Comparison of ENCODE assay signal across 15 cellular contexts in genomic region chr2:128638311-128638710, GRCh38.
A peak's percentile ranks its signal among the peaks of the same experiment; 100 is the strongest.
DNase-seq lines count a peak whose midpoint lies in the region; ATAC-seq, FAIRE-seq and TF ChIP-seq lines count a peak whose summit lies in the region.
"Had no signal": no experiment of that assay in that cellular context is flagged by ENCODE, and none has a peak within 500 bp of the region (broad histone marks: within the 10 kb centered on the region; RNA-seq: fewer than 3 reads in every experiment).

No MANE protein-coding gene starts in this region.

- in situ Hi-C loops in HAP-1 (cut with MboI; ENCODE audit: low sequenced_read_pairs), result no loop called here

- H3K9ac ChIP-seq in BLaER1 treated with 17β-estradiol and CSF1 and Interleukin-3, amounts not matched to agents 10 nM and 100 nM, result peak overlapping the region in 1 of 11 experiments; percentile 0; a peak in 2 of 22 replicates
- H3K9ac ChIP-seq in Loucy (ENCODE audit: low read depth, low read length, poor library complexity, severe bottlenecking), result peak overlapping the region; percentile 42
- no peak overlapping the region for H3K9ac ChIP-seq in colonic mucosa (ENCODE audit: low read depth in 2 of 2, low read length in 2 of 2)
- H3K9ac ChIP-seq: KMS-11 had no signal

- intact Hi-C loops in colonic mucosa (cut with DNase I), result no loop called here

- H3K36me3 ChIP-seq in BLaER1 treated with 17β-estradiol and CSF1 and Interleukin-3, amounts not matched to agents 10 nM and 100 nM, result no peaks in the 10 kb centered on the region
- H3K36me3 ChIP-seq in Loucy (ENCODE audit: insufficient read depth, low read length) (no peaks in the 10 kb centered on the region), colonic mucosa (no peaks in the 10 kb centered on the region), HAP-1 (replicated peaks) (no peaks in the 10 kb centered on the region)
- H3K36me3 ChIP-seq: BE2C, thyroid gland had no signal

- H4K20me1 ChIP-seq in BLaER1 treated with 17β-estradiol and CSF1 and Interleukin-3, amounts not matched to agents 10 nM and 100 nM, result no peaks in the 10 kb centered on the region
- no peaks in the 10 kb centered on the region for H4K20me1 ChIP-seq in Loucy (ENCODE audit: insufficient read depth, low read length, poor library complexity, severe bottlenecking)

- no peak for FAIRE-seq in GM12892 (lab: Jason Lieb, UNC)

- peak overlapping the region; percentile 38; the same call in 1 of the 2 replicates for H2AFZ ChIP-seq in Loucy (ENCODE audit: low read length)

- H3K79me2 ChIP-seq in Loucy (ENCODE audit: insufficient read depth, low read length), result no peaks in the 10 kb centered on the region

- peaks cover 7 to 57% (median 11%) of the 10 kb centered on the region in 10 experiments; a peak in 18 of 20 replicates for H3K4me1 ChIP-seq in BLaER1 treated with 17β-estradiol and CSF1 and Interleukin-3, amounts not matched to agents 10 nM and 100 nM
- H3K4me1 ChIP-seq in Loucy (ENCODE audit: insufficient read depth, low read length, poor library complexity, severe bottlenecking) (peaks cover 66% of the 10 kb centered on the region), colonic mucosa (no peaks in the 10 kb centered on the region), HAP-1 (no peaks in the 10 kb centered on the region)
- H3K4me1 ChIP-seq: BE2C, thyroid gland had no signal

- no peaks in the 10 kb centered on the region for H3F3A ChIP-seq in Loucy (ENCODE audit: low read depth)

- no peak for ATAC-seq in HG03565 (IDR thresholded peaks at IDR 0.05; ENCODE audit: unreplicated experiment)

- TF ChIP-seq POLR2A in GM12892 (IDR thresholded peaks at IDR 0.05; ENCODE audit: low read depth, low read length), result no peak

- TF ChIP-seq CTCF in Loucy (conservative IDR thresholded peaks at IDR 0.05; ENCODE audit: low read length), result no peak
- no peak for TF ChIP-seq CTCF in colonic mucosa (IDR thresholded peaks at IDR 0.05)

- H3K4me2 ChIP-seq in BLaER1 treated with 17β-estradiol and CSF1 and Interleukin-3, amounts not matched to agents 10 nM and 100 nM, result peak overlapping the region in 8 of 11 experiments; percentile 7 to 83 (median 40); a peak in 13 of 22 replicates
- H3K4me2 ChIP-seq in Loucy (ENCODE audit: low read depth, low read length, poor library complexity, severe bottlenecking), result peak overlapping the region; percentile 1
- H3K4me2 ChIP-seq: KMS-11 had no signal

- H3K4me3 ChIP-seq in BLaER1 treated with 17β-estradiol and CSF1 and Interleukin-3, amounts not matched to agents 10 nM and 100 nM, result no peak overlapping the region
- H3K4me3 ChIP-seq in Loucy (ENCODE audit: low read length, poor library complexity, severe bottlenecking), result no peak overlapping the region
- H3K4me3 ChIP-seq in colonic mucosa, result no peak overlapping the region
- no peak overlapping the region for H3K4me3 ChIP-seq in HAP-1
- H3K4me3 ChIP-seq: lung, thyroid gland had no signal

- peak overlapping the region in 3 of 11 experiments; percentile 48 to 62 (median 51); a peak in 5 of 22 replicates for H3K27ac ChIP-seq in BLaER1 treated with 17β-estradiol and CSF1 and Interleukin-3, amounts not matched to agents 10 nM and 100 nM
- no peak overlapping the region for H3K27ac ChIP-seq in colonic mucosa
- H3K27ac ChIP-seq: KMS-11, thyroid gland had no signal

- H3K9me3 ChIP-seq in BLaER1 treated with 17β-estradiol and CSF1 and Interleukin-3, amounts not matched to agents 10 nM and 100 nM (replicated peaks in 1 of 11), result peaks cover 0 to 6% (median 0%) of the 10 kb centered on the region in 11 experiments; a peak in 2 of 22 replicates
- H3K9me3 ChIP-seq in Loucy (ENCODE audit: insufficient read depth, low read depth, low read length) (no peaks in the 10 kb centered on the region), colonic mucosa (no peaks in the 10 kb centered on the region), HAP-1 (no peaks in the 10 kb centered on the region)
- H3K9me3 ChIP-seq: BE2C, thyroid gland had no signal

- H3K9me2 ChIP-seq in Loucy (replicated peaks; ENCODE audit: low read depth, low read length), result no peaks in the 10 kb centered on the region

- H3K27me3 ChIP-seq in BLaER1 treated with 17β-estradiol and CSF1 and Interleukin-3, amounts not matched to agents 10 nM and 100 nM, result no peaks in the 10 kb centered on the region
- no peaks in the 10 kb centered on the region for H3K27me3 ChIP-seq in Loucy (ENCODE audit: insufficient read depth, low read length, poor library complexity, severe bottlenecking)
- H3K27me3 ChIP-seq in colonic mucosa, result no peaks in the 10 kb centered on the region
- H3K27me3 ChIP-seq in HAP-1 (ENCODE audit: low read depth), result no peaks in the 10 kb centered on the region
- H3K27me3 ChIP-seq: BE2C, thyroid gland had no signal

- DNase-seq in colonic mucosa, result peak; percentile 14
- DNase-seq in midbrain (lab: John Stamatoyannopoulos, UW), result peak; percentile 42
- no peak for DNase-seq in HAP-1 (ENCODE audit: low spot score in 2 of 2)
- no peak for DNase-seq in NCI-H1105 treated with DMSO at 0.1 percent for 48 hours (lab: John Stamatoyannopoulos, UW)
- no peak for DNase-seq in GM12892 (ENCODE audit: insufficient read length)
- DNase-seq: activated CD4-positive, CD25-positive, alpha-beta regulatory T cell treated with anti-CD3 and anti-CD28 coated beads, Interleukin-2, amount 50 U/mL, for 72 hours; activated naive CD4-positive, alpha-beta T cell treated with Interleukin-2 at 50 U/mL for 16 hours; BE2C; SHP77; thyroid gland had no signal

Comparison
In these comparisons a context has a peak if more than half of its experiments do, and no peak if none do; other contexts are left out.
1. DNase-seq: peak in colonic mucosa (single experiment) and midbrain (single experiment); none in HAP-1 (0 of 2), NCI-H1105 treated with DMSO at 0.1 percent for 48 hours (single experiment) and GM12892 (single experiment).